Comparison of ENCODE assay signal across 8 cellular contexts in the genomic region with DNA sequence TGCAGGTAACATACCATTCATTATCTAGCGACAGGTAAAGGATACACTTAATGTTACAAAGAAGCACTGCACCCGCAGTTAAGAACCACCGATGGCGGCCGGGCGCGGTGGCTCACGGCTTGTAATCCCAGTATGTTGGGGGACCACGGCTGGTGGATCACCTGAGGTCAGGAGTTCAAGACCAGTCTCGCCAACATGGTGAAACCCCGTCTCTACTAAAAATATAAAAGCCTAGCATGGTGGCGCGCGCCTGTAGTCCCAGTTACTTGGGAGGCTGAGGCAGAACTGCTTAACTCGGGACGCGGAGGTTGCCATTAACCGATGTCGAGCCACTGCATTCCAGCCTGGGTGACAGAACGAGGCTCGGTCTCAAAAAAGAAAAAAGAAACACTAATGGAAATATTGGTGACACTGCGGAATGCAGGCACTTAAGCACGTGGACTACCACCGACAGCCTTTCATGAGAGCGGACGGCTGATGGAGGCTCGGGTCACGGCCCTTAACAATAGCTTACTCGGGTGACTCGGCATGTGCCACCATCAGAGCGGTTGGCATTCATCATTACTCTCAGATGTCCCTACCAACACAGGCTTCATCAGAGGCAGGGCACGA. TPM values are rescaled to one million over a fixed set of nuclear protein-coding genes. Genes with fewer than 3 reads are reported as not detected.
DNase-seq lines count a peak whose midpoint lies in the region; ATAC-seq, FAIRE-seq and TF ChIP-seq lines count a peak whose summit lies in the region.

No MANE protein-coding gene starts in this region.

- peak overlapping the region; percentile 71 to 97 (median 92) for H3K27ac ChIP-seq in gastroesophageal sphincter

- ATAC-seq in gastroesophageal sphincter = peak; percentile 4
- no peak for ATAC-seq in HG02870 (IDR thresholded peaks at IDR 0.05; ENCODE audit: unreplicated experiment)

- WGBS in gastroesophageal sphincter (ENCODE audit: low coverage in 1 of 2), 2 donors = 0 to 3% methylated on average over 1 to 18 of the region's 32 CpGs

- TF ChIP-seq POLR2A in gastroesophageal sphincter (IDR thresholded peaks at IDR 0.05) = no peak

- TF ChIP-seq EP300 in gastroesophageal sphincter (IDR thresholded peaks at IDR 0.05) = no peak

- peaks cover 0 to 60% (median 7%) of the 10 kb centered on the region in 3 donors for H3K4me1 ChIP-seq in gastroesophageal sphincter

- FAIRE-seq in frontal cortex (lab: Jason Lieb, UNC) = no peak

- peaks cover 0 to 59% of the 10 kb centered on the region in 2 donors for H3K36me3 ChIP-seq in gastroesophageal sphincter

- H3K27me3 ChIP-seq in gastroesophageal sphincter = no peaks in the 10 kb centered on the region

- no peak for TF ChIP-seq CTCF in gastroesophageal sphincter (IDR thresholded peaks at IDR 0.05)
- TF ChIP-seq CTCF in retinal pigment epithelial cell (conservative IDR thresholded peaks at IDR 0.05; ENCODE audit: low read depth, low read length) = no peak

- DNase-seq in activated T-cell treated with anti-CD3 and anti-CD28 coated beads for 48 hours (ENCODE audit: low read depth) (peak; percentile 21), retinal pigment epithelial cell (ENCODE audit: low read depth) (no peak), NCI-H2107 (lab: John Stamatoyannopoulos, UW) (no peak), frontal cortex (ENCODE audit: low spot score in 2 of 2) (no peak)
- no peak for DNase-seq in activated T-cell treated with anti-CD3 and anti-CD28 coated beads, Interleukin-2, amount 50 U/mL, for 1 hour
- DNase-seq in activated CD8-positive, alpha-beta memory T cell treated with anti-CD3 and anti-CD28 coated beads, Interleukin-2, amount 50 U/mL, for 4 hours = peak; percentile 23

- no peaks in the 10 kb centered on the region for H3K9me3 ChIP-seq in gastroesophageal sphincter

- H3K4me3 ChIP-seq in gastroesophageal sphincter (peak overlapping the region; percentile 74 to 89), retinal pigment epithelial cell (ENCODE audit: low read length) (peak overlapping the region; percentile 99)

RNA-seq across cellular contexts. Expression of gene GAS5, which starts 0.5 kb away (rescaled TPM):
- total RNA-seq in gastroesophageal sphincter (100 to 1,000 TPM; 104 to 330 (median 210) TPM), frontal cortex (760 TPM)

RNA-seq across cellular contexts. Expression of gene ZBTB37, which starts 0.9 kb away (rescaled TPM):
- total RNA-seq in gastroesophageal sphincter (10 to 100 TPM in 1 of 4 donors, 1 to 10 TPM in 3; 6.6 to 11.4 (median 8.8) TPM), frontal cortex (33.4 TPM)

RNA-seq across cellular contexts. Expression of gene CENPL, which starts 42.6 kb away (rescaled TPM):
- total RNA-seq in gastroesophageal sphincter (1 to 10 TPM; 4.8 to 6.5 (median 6.2) TPM), frontal cortex (19.6 TPM)

RNA-seq across cellular contexts. Expression of gene DARS2, which starts 42.8 kb away (rescaled TPM):
- total RNA-seq in gastroesophageal sphincter (1 to 10 TPM; 6.4 to 8.7 (median 7.1) TPM), frontal cortex (17.1 TPM)

RNA-seq across cellular contexts. Expression of gene SERPINC1, which starts 49.9 kb away (rescaled TPM):
- total RNA-seq in gastroesophageal sphincter (not detected), frontal cortex (not detected)

Comparison
In these comparisons a context has a peak if more than half of its experiments do, and no peak if none do; other contexts are left out.
1. DNase-seq: peak in activated T-cell treated with anti-CD3 and anti-CD28 coated beads for 48 hours (single experiment) and activated CD8-positive, alpha-beta memory T cell treated with anti-CD3 and anti-CD28 coated beads, Interleukin-2, amount 50 U/mL, for 4 hours (single experiment); none in activated T-cell treated with anti-CD3 and anti-CD28 coated beads, Interleukin-2, amount 50 U/mL, for 1 hour (single experiment), retinal pigment epithelial cell (single experiment), NCI-H2107 (single experiment) and frontal cortex (0 of 2).